In genomic region chr14:89171168-89171567, GRCh38 we compare ENCODE assay signal across 16 cellular contexts.
"Had no signal": no experiment of that assay in that cellular context is flagged by ENCODE, and none has a peak within 500 bp of the region (broad histone marks: within the 10 kb centered on the region; RNA-seq: fewer than 3 reads in every experiment).

No MANE protein-coding gene starts in this region.

- H3K27me3 Mint-ChIP-seq: activated naive CD8-positive, alpha-beta T cell treated with anti-CD3 and anti-CD28 coated beads for 36 hours; naive B cell; stimulated activated memory B cell treated with anti-CD40 and anti-IgM and Interleukin-4, amounts not matched to agents 10 μg/mL and 1 μg/mL and 100 μg/mL, for 72 hours had no signal

- H3K4me2 ChIP-seq: hepatocyte had no signal

- H3K4me3 ChIP-seq: gastroesophageal sphincter, hepatocyte, lower lobe of right lung had no signal

- H3K27me3 ChIP-seq: gastroesophageal sphincter, hepatocyte had no signal

- H3K27ac ChIP-seq: gastroesophageal sphincter, hepatocyte, lower lobe of right lung, parathyroid adenoma had no signal

- H3K27ac Mint-ChIP-seq: activated naive CD8-positive, alpha-beta T cell treated with anti-CD3 and anti-CD28 coated beads for 36 hours; naive B cell; stimulated activated memory B cell treated with anti-CD40 and anti-IgM and Interleukin-4, amounts not matched to agents 10 μg/mL and 1 μg/mL and 100 μg/mL, for 72 hours had no signal

- H3K79me2 ChIP-seq: parathyroid adenoma had no signal

- ATAC-seq: activated CD4-positive, CD25-positive, alpha-beta regulatory T cell treated with anti-CD3 and anti-CD28 coated beads, Interleukin-2, amount 50 U/mL, for 24 hours; activated T-cell treated with anti-CD3 and anti-CD28 coated beads, Interleukin-2, amount 50 U/mL, for 4 hours; gastroesophageal sphincter; lower lobe of right lung; stimulated activated memory B cell treated with anti-CD40 and anti-IgM and Interleukin-4, amounts not matched to agents 10 μg/mL and 1 μg/mL and 100 μg/mL, for 72 hours had no signal

- H2AFZ ChIP-seq: hepatocyte, parathyroid adenoma had no signal

- H3K9ac ChIP-seq: parathyroid adenoma had no signal

- DNase-seq: activated CD4-positive, alpha-beta T cell treated with anti-CD3 and anti-CD28 coated beads, Interleukin-2, amount 50 U/mL, for 48 hours; activated effector memory CD4-positive, alpha-beta T cell treated with anti-CD3 and anti-CD28 coated beads, Interleukin-2, amount 50 U/mL, for 16 hours; activated naive CD8-positive, alpha-beta T cell treated with anti-CD3 and anti-CD28 coated beads for 36 hours; activated T-cell treated with anti-CD3 and anti-CD28 coated beads, Interleukin-2, amount 50 U/mL, for 4 hours; aorta; effector memory CD4-positive, alpha-beta T cell; erythroblast; lower lobe of right lung; naive B cell; retina; substantia nigra had no signal

- H3K4me3 Mint-ChIP-seq: activated naive CD8-positive, alpha-beta T cell treated with anti-CD3 and anti-CD28 coated beads for 36 hours; activated T-cell treated with anti-CD3 and anti-CD28 coated beads, Interleukin-2, amount 50 U/mL, for 4 hours; naive B cell; stimulated activated memory B cell treated with anti-CD40 and anti-IgM and Interleukin-4, amounts not matched to agents 10 μg/mL and 1 μg/mL and 100 μg/mL, for 72 hours had no signal

- H3K4me1 ChIP-seq: parathyroid adenoma had no signal
